ENCODE assay signal across 29 cellular contexts in genomic region chr1:86713477-86713876, GRCh38. TPM values are rescaled to one million over a fixed set of nuclear protein-coding genes. Genes with fewer than 3 reads are reported as not detected.
DNase-seq lines count a peak whose midpoint lies in the region; ATAC-seq, FAIRE-seq and TF ChIP-seq lines count a peak whose summit lies in the region.
"Had no signal": no experiment of that assay in that cellular context is flagged by ENCODE, and none has a peak within 500 bp of the region (broad histone marks: within the 10 kb centered on the region; RNA-seq: fewer than 3 reads in every experiment).

No MANE protein-coding gene starts in this region.

- 69 to 75% (median 74%) methylated on average over 3 of the region's 3 CpGs for WGBS in heart left ventricle, 4 donors
- 79 to 90% (median 86%) methylated on average over 3 of the region's 3 CpGs for WGBS in small intestine, 3 donors

- H3K4me2 ChIP-seq in SU-DHL-6 (ENCODE audit: low read depth, low read length, poor library complexity, severe bottlenecking): peak overlapping the region; percentile 41
- H3K4me2 ChIP-seq: A549 had no signal

- no peak for ATAC-seq in heart left ventricle
- ATAC-seq in stimulated activated memory B cell treated with anti-CD40 and anti-IgM and Interleukin-4, amounts not matched to agents 10 μg/mL and 1 μg/mL and 100 μg/mL, for 72 hours: no peak
- ATAC-seq: A549; activated CD8-positive, alpha-beta memory T cell treated with anti-CD3 and anti-CD28 coated beads, Interleukin-2, amount 10 ng/mL, durations not matched to agents 7 days and 5 days; stimulated activated naive CD8-positive, alpha-beta T cell treated with anti-CD3 and anti-CD28 coated beads, Interleukin-15, amount 100 ng/mL, for 72 hours had no signal

- H4K20me1 ChIP-seq in SU-DHL-6 (ENCODE audit: low read depth, low read length): no peaks in the 10 kb centered on the region

- no peak for DNase-seq in heart left ventricle
- DNase-seq in cardiac septum (ENCODE audit: low spot score): no peak
- DNase-seq in epithelial cell of prostate (ENCODE audit: low read depth, low spot score): no peak
- no peak for DNase-seq in small intestine
- no peak for DNase-seq in CD1c-positive myeloid dendritic cell (ENCODE audit: extremely low spot score)
- no peak for DNase-seq in nephron progenitor cell
- DNase-seq: activated CD4-positive, alpha-beta T cell treated with anti-CD3 and anti-CD28 coated beads, Interleukin-2, amount 50 U/mL, for 4 hours; activated CD8-positive, alpha-beta memory T cell treated with anti-CD3 and anti-CD28 coated beads, Interleukin-2, amount 10 ng/mL, durations not matched to agents 7 days and 5 days; activated T-cell treated with anti-CD3 and anti-CD28 coated beads, Interleukin-2, amount 50 U/mL, for 48 hours; amniotic stem cell; DMS 273 treated with DMSO at 0.1 percent for 48 hours; islet precursor cell; naive B cell; NCI-H1092 treated with DMSO at 0.1 percent for 48 hours; NCI-H1694 treated with DMSO at 0.1 percent for 48 hours; nucleus accumbens; RPMI8226; stimulated activated naive CD8-positive, alpha-beta T cell treated with anti-CD3 and anti-CD28 coated beads, Interleukin-15, amount 100 ng/mL, for 72 hours; thyroid gland; uterus had no signal

- H3K9ac ChIP-seq in SU-DHL-6 (ENCODE audit: low read length): no peak overlapping the region

- H2AFZ ChIP-seq in SU-DHL-6 (ENCODE audit: low read depth, low read length, severe bottlenecking): no peak overlapping the region

- H3K27ac ChIP-seq in heart left ventricle: peak overlapping the region in 8 of 12 donors; percentile 34 to 74 (median 65)
- no peak overlapping the region for H3K27ac ChIP-seq in SU-DHL-6 (ENCODE audit: low read depth, low read length)
- H3K27ac ChIP-seq in epithelial cell of prostate: peak overlapping the region; percentile 59
- peak overlapping the region in 1 of 2 donors; percentile 11 for H3K27ac ChIP-seq in small intestine (ENCODE audit: low read depth in 1 of 2, low read length in 1 of 2)
- H3K27ac ChIP-seq: A549, thyroid gland, uterus had no signal

- H3K27ac Mint-ChIP-seq in stimulated activated memory B cell treated with anti-CD40 and anti-IgM and Interleukin-4, amounts not matched to agents 10 μg/mL and 1 μg/mL and 100 μg/mL, for 72 hours: peak overlapping the region; percentile 11
- H3K27ac Mint-ChIP-seq in nephron progenitor cell: no peak overlapping the region
- H3K27ac Mint-ChIP-seq: mesothelial cell of epicardium had no signal

- H3K9me3 ChIP-seq in heart left ventricle (no peaks in the 10 kb centered on the region), SU-DHL-6 (ENCODE audit: insufficient read depth, low read length) (no peaks in the 10 kb centered on the region), small intestine (ENCODE audit: control insufficient read depth, low read depth) (no peaks in the 10 kb centered on the region)
- H3K9me3 ChIP-seq: A549, thyroid gland, uterus had no signal

- peaks cover 67% of the 10 kb centered on the region for H3K79me2 ChIP-seq in SU-DHL-6 (ENCODE audit: insufficient read depth, low read length)

- no peak for FAIRE-seq in small intestine (lab: Jason Lieb, UNC)
- FAIRE-seq: A549, GM18507, GM19239, H1, TTC549 had no signal

- H3K4me1 Mint-ChIP-seq in stimulated activated memory B cell treated with anti-CD40 and anti-IgM and Interleukin-4, amounts not matched to agents 10 μg/mL and 1 μg/mL and 100 μg/mL, for 72 hours: peaks cover 21% of the 10 kb centered on the region
- H3K4me1 Mint-ChIP-seq in nephron progenitor cell: peaks cover 15% of the 10 kb centered on the region

- intact Hi-C loops in heart left ventricle (cut with DNase I) (no loop called here), cardiac septum (cut with DNase I) (no loop called here)

- no peaks in the 10 kb centered on the region for H3K9me3 Mint-ChIP-seq in stimulated activated memory B cell treated with anti-CD40 and anti-IgM and Interleukin-4, amounts not matched to agents 10 μg/mL and 1 μg/mL and 100 μg/mL, for 72 hours
- H3K9me3 Mint-ChIP-seq in nephron progenitor cell: no peaks in the 10 kb centered on the region
- H3K9me3 Mint-ChIP-seq: brain; mesothelial cell of epicardium; naive B cell; stimulated activated naive CD8-positive, alpha-beta T cell treated with anti-CD3 and anti-CD28 coated beads, Interleukin-15, amount 100 ng/mL, for 72 hours had no signal

- H3K4me1 ChIP-seq in heart left ventricle: peaks cover 10 to 93% (median 72%) of the 10 kb centered on the region in 12 donors
- H3K4me1 ChIP-seq in small intestine (ENCODE audit: control insufficient read depth in 2 of 2, insufficient read depth in 1 of 2, low read depth in 1 of 2, low read length in 1 of 2): peaks cover 5 to 14% of the 10 kb centered on the region in 2 donors
- H3K4me1 ChIP-seq: A549 had no signal

- no peaks in the 10 kb centered on the region for H3K27me3 ChIP-seq in heart left ventricle
- no peaks in the 10 kb centered on the region for H3K27me3 ChIP-seq in SU-DHL-6 (ENCODE audit: low read length)
- no peaks in the 10 kb centered on the region for H3K27me3 ChIP-seq in small intestine (ENCODE audit: control insufficient read depth in 2 of 2, insufficient read depth in 2 of 2, low read length in 2 of 2)
- H3K27me3 ChIP-seq: thyroid gland, uterus had no signal

- no peak overlapping the region for H3K4me3 ChIP-seq in heart left ventricle
- no peak overlapping the region for H3K4me3 ChIP-seq in SU-DHL-6 (ENCODE audit: insufficient read depth, low read length, poor library complexity, severe bottlenecking)
- H3K4me3 ChIP-seq in small intestine (ENCODE audit: low read depth in 1 of 2, low read length in 2 of 2): no peak overlapping the region
- H3K4me3 ChIP-seq: A549, thyroid gland, uterus had no signal

- no peaks in the 10 kb centered on the region for H3K36me3 Mint-ChIP-seq in stimulated activated memory B cell treated with anti-CD40 and anti-IgM and Interleukin-4, amounts not matched to agents 10 μg/mL and 1 μg/mL and 100 μg/mL, for 72 hours
- peaks cover 11% of the 10 kb centered on the region for H3K36me3 Mint-ChIP-seq in nephron progenitor cell (ENCODE audit: low read depth)
- H3K36me3 Mint-ChIP-seq: naive B cell had no signal

- H3F3A ChIP-seq in SU-DHL-6 (ENCODE audit: insufficient read depth): peaks cover 6% of the 10 kb centered on the region; the same call in 1 of the 2 replicates

- H3K27me3 Mint-ChIP-seq in stimulated activated memory B cell treated with anti-CD40 and anti-IgM and Interleukin-4, amounts not matched to agents 10 μg/mL and 1 μg/mL and 100 μg/mL, for 72 hours: no peaks in the 10 kb centered on the region
- H3K27me3 Mint-ChIP-seq in nephron progenitor cell (ENCODE audit: low read depth, poor library complexity): no peaks in the 10 kb centered on the region
- H3K27me3 Mint-ChIP-seq: activated CD8-positive, alpha-beta memory T cell treated with anti-CD3 and anti-CD28 coated beads, Interleukin-2, amount 10 ng/mL, durations not matched to agents 7 days and 5 days; brain; naive B cell; stimulated activated naive CD8-positive, alpha-beta T cell treated with anti-CD3 and anti-CD28 coated beads, Interleukin-15, amount 100 ng/mL, for 72 hours had no signal

- H3K36me3 ChIP-seq in heart left ventricle (peaks cover 0 to 31% (median 21%) of the 10 kb centered on the region in 9 donors), SU-DHL-6 (ENCODE audit: low read length) (peaks cover 8% of the 10 kb centered on the region; the same call in 1 of the 2 replicates), small intestine (ENCODE audit: control insufficient read depth in 2 of 2, insufficient read depth in 2 of 2, low read length in 2 of 2) (peaks cover 0 to 3% of the 10 kb centered on the region in 2 donors)
- H3K36me3 ChIP-seq: uterus had no signal

- no peak for TF ChIP-seq POLR2A in heart left ventricle (IDR thresholded peaks at IDR 0.05)

- H3K9me2 ChIP-seq in SU-DHL-6 (replicated peaks; ENCODE audit: insufficient read depth, low read length): no peaks in the 10 kb centered on the region

- H3K4me3 Mint-ChIP-seq in stimulated activated memory B cell treated with anti-CD40 and anti-IgM and Interleukin-4, amounts not matched to agents 10 μg/mL and 1 μg/mL and 100 μg/mL, for 72 hours: no peak overlapping the region
- no peak overlapping the region for H3K4me3 Mint-ChIP-seq in nephron progenitor cell
- H3K4me3 Mint-ChIP-seq: activated CD8-positive, alpha-beta memory T cell treated with anti-CD3 and anti-CD28 coated beads, Interleukin-2, amount 10 ng/mL, durations not matched to agents 7 days and 5 days; mesothelial cell of epicardium; naive B cell; stimulated activated naive CD8-positive, alpha-beta T cell treated with anti-CD3 and anti-CD28 coated beads, Interleukin-15, amount 100 ng/mL, for 72 hours had no signal

- TF ChIP-seq CTCF in heart left ventricle (IDR thresholded peaks at IDR 0.05) (no peak), SU-DHL-6 (IDR thresholded peaks at IDR 0.05; ENCODE audit: insufficient read depth, low read length, poor library complexity, severe bottlenecking) (no peak), nephron progenitor cell (IDR thresholded peaks at IDR 0.05) (no peak)

RNA-seq across cellular contexts. Expression of gene SH3GLB1, which starts 9.1 kb away (rescaled TPM):
- total RNA-seq in heart left ventricle (100 to 1,000 TPM in 7 of 9 donors, 10 to 100 TPM in 2; 53.6 to 203 (median 127) TPM), cardiac septum (160 TPM)
- polyA plus RNA-seq in heart left ventricle (10 to 100 TPM; 26.3 to 77.6 TPM), small intestine (10 to 100 TPM; 39.4 to 52.1 (median 43.0) TPM)
